12 cellular contexts compared by ENCODE assay signal in genomic region chr14:68358978-68359861, GRCh38.
DNase-seq lines count a peak whose midpoint lies in the region; ATAC-seq and TF ChIP-seq lines count a peak whose summit lies in the region.
"Had no signal": no experiment of that assay in that cellular context is flagged by ENCODE, and none has a peak within 500 bp of the region (broad histone marks: within the 10 kb centered on the region; RNA-seq: fewer than 3 reads in every experiment).

No MANE protein-coding gene starts in this region.

- H3K27me3 Mint-ChIP-seq in CD8-positive, alpha-beta memory T cell, result no peaks in the 10 kb centered on the region

- H3K27ac Mint-ChIP-seq in CD8-positive, alpha-beta memory T cell, result peak overlapping the region in 5 of 8 donors; percentile 21 to 81 (median 45)

- no peaks in the 10 kb centered on the region for H3K9me3 Mint-ChIP-seq in CD8-positive, alpha-beta memory T cell

- POLR2A ChIA-PET in CD8-positive, alpha-beta memory T cell (lab: Charles Lee), result interaction anchor here (0.6 kb wide), 1 partner anchor 453 kb away, joined by 7 read pairs; no protein-coding TSS in a partner anchor

- peak overlapping the region in 1 of 3 donors; percentile 32 for H3K9ac ChIP-seq in skeletal muscle tissue (ENCODE audit: low read depth in 1 of 3, low read length in 3 of 3)

- peaks cover 4 to 16% (median 13%) of the 10 kb centered on the region in 3 donors for H3K4me1 Mint-ChIP-seq in CD8-positive, alpha-beta memory T cell

- H3K27me3 ChIP-seq in CD8-positive, alpha-beta memory T cell (ENCODE audit: insufficient read depth, low read length, poor library complexity, severe bottlenecking), result no peaks in the 10 kb centered on the region
- H3K27me3 ChIP-seq in Peyer's patch (no peaks in the 10 kb centered on the region), layer of hippocampus (ENCODE audit: control insufficient read depth, insufficient read depth, low read length) (no peaks in the 10 kb centered on the region), skeletal muscle tissue (ENCODE audit: control insufficient read depth in 3 of 3, insufficient read depth in 3 of 3, low read length in 3 of 3) (no peaks in the 10 kb centered on the region)

- no peak for ATAC-seq in HG02588 (IDR thresholded peaks at IDR 0.05; ENCODE audit: unreplicated experiment)
- no peak for ATAC-seq in GM18907 (IDR thresholded peaks at IDR 0.05; ENCODE audit: unreplicated experiment)
- ATAC-seq: K562 had no signal

- DNase-seq in CD8-positive, alpha-beta memory T cell, result no peak
- DNase-seq in Peyer's patch (no peak), NCI-H2081 (lab: John Stamatoyannopoulos, UW) (no peak), NCI-H1694 treated with DMSO at 0.1 percent for 48 hours (lab: John Stamatoyannopoulos, UW) (no peak)
- DNase-seq: activated naive CD4-positive, alpha-beta T cell treated with anti-CD3 and anti-CD28 coated beads, Interleukin-2, amount 50 U/mL, for 16 hours; NCI-H69; T1000 had no signal

- no peaks in the 10 kb centered on the region for H3K36me3 ChIP-seq in CD8-positive, alpha-beta memory T cell (ENCODE audit: insufficient read depth, low read length)
- H3K36me3 ChIP-seq in Peyer's patch (no peaks in the 10 kb centered on the region), skeletal muscle tissue (ENCODE audit: control insufficient read depth in 3 of 3, insufficient read depth in 3 of 3, low read length in 3 of 3) (no peaks in the 10 kb centered on the region)

- H3K9me3 ChIP-seq in CD8-positive, alpha-beta memory T cell (ENCODE audit: low read length), result no peaks in the 10 kb centered on the region
- H3K9me3 ChIP-seq in Peyer's patch (no peaks in the 10 kb centered on the region), skeletal muscle tissue (ENCODE audit: control insufficient read depth in 3 of 3, low read length in 3 of 3) (no peaks in the 10 kb centered on the region)

- H3K36me3 Mint-ChIP-seq in CD8-positive, alpha-beta memory T cell, result peaks cover 0 to 4% (median 0%) of the 10 kb centered on the region in 3 donors

- H3K27ac ChIP-seq in CD8-positive, alpha-beta memory T cell (ENCODE audit: low read depth, low read length), result no peak overlapping the region
- H3K27ac ChIP-seq in Peyer's patch, result peak overlapping the region; percentile 61 to 70 (median 65)
- H3K27ac ChIP-seq in layer of hippocampus (ENCODE audit: low read depth, low read length), result peak overlapping the region; percentile 86
- H3K27ac ChIP-seq in skeletal muscle tissue (ENCODE audit: low read depth, low read length), result peak overlapping the region; percentile 56

- H3K4me3 ChIP-seq in CD8-positive, alpha-beta memory T cell (ENCODE audit: low read length), result no peak overlapping the region
- H3K4me3 ChIP-seq in Peyer's patch (no peak overlapping the region), skeletal muscle tissue (ENCODE audit: low read length in 3 of 3) (no peak overlapping the region)
- H3K4me3 ChIP-seq: K562 had no signal

- TF ChIP-seq CTCF in Peyer's patch (IDR thresholded peaks at IDR 0.05), result peak in 1 of 6 experiments; percentile 2

- H3K4me1 ChIP-seq in CD8-positive, alpha-beta memory T cell (ENCODE audit: insufficient read depth, low read length), result peaks cover 11% of the 10 kb centered on the region
- peaks cover 0 to 12% (median under 1%) of the 10 kb centered on the region in 4 donors for H3K4me1 ChIP-seq in Peyer's patch
- peaks cover 0 to 10% (median 9%) of the 10 kb centered on the region in 3 donors for H3K4me1 ChIP-seq in skeletal muscle tissue (ENCODE audit: control insufficient read depth in 3 of 3, insufficient read depth in 3 of 3, low read length in 3 of 3)

- CTCF ChIA-PET in CD8-positive, alpha-beta memory T cell (lab: Charles Lee), result interaction anchor here (1.2 kb wide), 1 partner anchor 430 kb away, joined by 3 read pairs; no protein-coding TSS in a partner anchor

- peak overlapping the region in 1 of 7 donors; percentile 19 for H3K4me3 Mint-ChIP-seq in CD8-positive, alpha-beta memory T cell

- no peak for TF ChIP-seq POLR2A in Peyer's patch (IDR thresholded peaks at IDR 0.05)
